Comparison of ENCODE assay signal across 1 cellular context in the genomic region with DNA sequence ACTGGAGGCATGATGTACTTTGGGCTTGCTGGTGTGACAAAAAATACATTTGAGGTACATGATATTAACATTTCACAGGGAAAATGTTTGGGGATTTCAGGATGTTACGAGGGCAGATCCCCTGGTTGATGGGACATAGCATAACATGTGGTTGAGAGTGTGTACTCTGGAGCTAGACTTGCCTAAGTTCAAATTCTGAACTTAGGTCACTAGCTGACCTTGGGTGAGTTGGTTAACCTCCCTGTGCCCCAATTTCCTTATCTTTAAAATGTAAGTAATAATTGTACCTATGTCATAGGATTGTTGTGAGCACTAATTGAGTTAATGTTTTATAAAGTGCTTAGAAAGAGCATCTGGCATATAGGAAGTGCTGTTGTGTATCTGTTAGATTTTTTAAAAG.
A peak's percentile ranks its signal among the peaks of the same experiment; 100 is the strongest.
TF ChIP-seq lines count a peak whose summit lies in the region.

No MANE protein-coding gene starts in this region.

TF ChIP-seq in HepG2, 621 proteins besides CTCF, POLR2A, EP300 and RAD21 (continued from another document and continues in another):
- TF ChIP-seq, protein P1, sequence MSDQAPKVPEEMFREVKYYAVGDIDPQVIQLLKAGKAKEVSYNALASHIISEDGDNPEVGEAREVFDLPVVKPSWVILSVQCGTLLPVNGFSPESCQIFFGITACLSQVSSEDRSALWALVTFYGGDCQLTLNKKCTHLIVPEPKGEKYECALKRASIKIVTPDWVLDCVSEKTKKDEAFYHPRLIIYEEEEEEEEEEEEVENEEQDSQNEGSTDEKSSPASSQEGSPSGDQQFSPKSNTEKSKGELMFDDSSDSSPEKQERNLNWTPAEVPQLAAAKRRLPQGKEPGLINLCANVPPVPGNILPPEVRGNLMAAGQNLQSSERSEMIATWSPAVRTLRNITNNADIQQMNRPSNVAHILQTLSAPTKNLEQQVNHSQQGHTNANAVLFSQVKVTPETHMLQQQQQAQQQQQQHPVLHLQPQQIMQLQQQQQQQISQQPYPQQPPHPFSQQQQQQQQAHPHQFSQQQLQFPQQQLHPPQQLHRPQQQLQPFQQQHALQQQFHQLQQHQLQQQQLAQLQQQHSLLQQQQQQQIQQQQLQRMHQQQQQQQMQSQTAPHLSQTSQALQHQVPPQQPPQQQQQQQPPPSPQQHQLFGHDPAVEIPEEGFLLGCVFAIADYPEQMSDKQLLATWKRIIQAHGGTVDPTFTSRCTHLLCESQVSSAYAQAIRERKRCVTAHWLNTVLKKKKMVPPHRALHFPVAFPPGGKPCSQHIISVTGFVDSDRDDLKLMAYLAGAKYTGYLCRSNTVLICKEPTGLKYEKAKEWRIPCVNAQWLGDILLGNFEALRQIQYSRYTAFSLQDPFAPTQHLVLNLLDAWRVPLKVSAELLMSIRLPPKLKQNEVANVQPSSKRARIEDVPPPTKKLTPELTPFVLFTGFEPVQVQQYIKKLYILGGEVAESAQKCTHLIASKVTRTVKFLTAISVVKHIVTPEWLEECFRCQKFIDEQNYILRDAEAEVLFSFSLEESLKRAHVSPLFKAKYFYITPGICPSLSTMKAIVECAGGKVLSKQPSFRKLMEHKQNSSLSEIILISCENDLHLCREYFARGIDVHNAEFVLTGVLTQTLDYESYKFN (CRISPR knock-in tag; conservative IDR thresholded peaks at IDR 0.05) = peak; percentile 47; the same call in 1 of the 2 replicates
- TF ChIP-seq HIVEP1 (CRISPR knock-in tag; IDR thresholded peaks at IDR 0.05) = no peak
- TF ChIP-seq ZNF20 (CRISPR knock-in tag; IDR thresholded peaks at IDR 0.05) = no peak
- TF ChIP-seq AGO2 (optimal IDR thresholded peaks at IDR 0.05; ENCODE audit: low read depth, low read length) = no peak
- TF ChIP-seq SOX6 (IDR thresholded peaks at IDR 0.05) = no peak
- TF ChIP-seq SOX6 (CRISPR knock-in tag; IDR thresholded peaks at IDR 0.05) = peak; percentile 60
- no peak for TF ChIP-seq ZNF281 (CRISPR knock-in tag; IDR thresholded peaks at IDR 0.05; ENCODE audit: borderline replicate concordance)
- TF ChIP-seq ZFP36 (IDR thresholded peaks at IDR 0.05; ENCODE audit: borderline replicate concordance, low read depth, low read length, partially characterized antibody) = no peak
- TF ChIP-seq ZNF646 (CRISPR knock-in tag; IDR thresholded peaks at IDR 0.05) = no peak
- TF ChIP-seq TFDP2 (CRISPR knock-in tag; IDR thresholded peaks at IDR 0.05) = no peak
- TF ChIP-seq, protein P2, sequence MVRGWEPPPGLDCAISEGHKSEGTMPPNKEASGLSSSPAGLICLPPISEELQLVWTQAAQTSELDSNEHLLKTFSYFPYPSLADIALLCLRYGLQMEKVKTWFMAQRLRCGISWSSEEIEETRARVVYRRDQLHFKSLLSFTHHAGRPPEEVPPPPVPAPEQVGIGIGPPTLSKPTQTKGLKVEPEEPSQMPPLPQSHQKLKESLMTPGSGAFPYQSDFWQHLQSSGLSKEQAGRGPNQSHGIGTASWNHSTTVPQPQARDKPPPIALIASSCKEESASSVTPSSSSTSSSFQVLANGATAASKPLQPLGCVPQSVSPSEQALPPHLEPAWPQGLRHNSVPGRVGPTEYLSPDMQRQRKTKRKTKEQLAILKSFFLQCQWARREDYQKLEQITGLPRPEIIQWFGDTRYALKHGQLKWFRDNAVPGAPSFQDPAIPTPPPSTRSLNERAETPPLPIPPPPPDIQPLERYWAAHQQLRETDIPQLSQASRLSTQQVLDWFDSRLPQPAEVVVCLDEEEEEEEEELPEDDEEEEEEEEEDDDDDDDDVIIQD (CRISPR knock-in tag; IDR thresholded peaks at IDR 0.05; ENCODE audit: low read depth) = peak; percentile 47; the same call in 1 of the 2 replicates
- no peak for TF ChIP-seq LCORL (IDR thresholded peaks at IDR 0.05)
- peak; percentile 45; the same call in 1 of the 2 replicates for TF ChIP-seq LCORL (CRISPR knock-in tag; IDR thresholded peaks at IDR 0.05)
- TF ChIP-seq RXRA (CRISPR knock-in tag; IDR thresholded peaks at IDR 0.05) = no peak
- peak; percentile 44; the same call in 1 of the 2 replicates for TF ChIP-seq NR2C2 (CRISPR knock-in tag; IDR thresholded peaks at IDR 0.05; ENCODE audit: borderline replicate concordance)
- TF ChIP-seq AHR (CRISPR knock-in tag; IDR thresholded peaks at IDR 0.05) = no peak
- no peak for TF ChIP-seq THYN1 (CRISPR knock-in tag; IDR thresholded peaks at IDR 0.05; ENCODE audit: borderline replicate concordance, low read depth)
- no peak for TF ChIP-seq ZNF263 (CRISPR knock-in tag; IDR thresholded peaks at IDR 0.05)
- no peak for TF ChIP-seq POGZ (CRISPR knock-in tag; IDR thresholded peaks at IDR 0.05)
- no peak for TF ChIP-seq TARDBP (CRISPR knock-in tag; IDR thresholded peaks at IDR 0.05)
- no peak for TF ChIP-seq SOX13 (IDR thresholded peaks at IDR 0.05)
- TF ChIP-seq SOX13 (CRISPR knock-in tag; conservative IDR thresholded peaks at IDR 0.05 in 1 of 2, IDR thresholded peaks at IDR 0.05 in 1 of 2) = peak in 1 of 2 experiments; percentile 35; a peak in 1 of 4 replicates
- no peak for TF ChIP-seq POLR2AphosphoS2 (IDR thresholded peaks at IDR 0.05; ENCODE audit: low read depth, low read length)
- peak; percentile 61 for TF ChIP-seq RARA (CRISPR knock-in tag; IDR thresholded peaks at IDR 0.05)
- 0 out of 2 replicates have a peak, but pooled peaks have one; percentile 30 for TF ChIP-seq GATAD2A (CRISPR knock-in tag; IDR thresholded peaks at IDR 0.05)
- no peak for TF ChIP-seq WIZ (CRISPR knock-in tag; IDR thresholded peaks at IDR 0.05)
- TF ChIP-seq GMEB2 (CRISPR knock-in tag; IDR thresholded peaks at IDR 0.05; ENCODE audit: low read depth) = no peak
- no peak for TF ChIP-seq MTA1 (CRISPR knock-in tag; IDR thresholded peaks at IDR 0.05; ENCODE audit: borderline replicate concordance)
- no peak for TF ChIP-seq ZNF138 (CRISPR knock-in tag; IDR thresholded peaks at IDR 0.05; ENCODE audit: low read depth)
- TF ChIP-seq SOX5 (CRISPR knock-in tag; IDR thresholded peaks at IDR 0.05; ENCODE audit: borderline replicate concordance) = 0 out of 2 replicates have a peak, but pooled peaks have one; percentile 14
- TF ChIP-seq TIGD3 (CRISPR knock-in tag; IDR thresholded peaks at IDR 0.05; ENCODE audit: borderline replicate concordance) = no peak
- 0 out of 2 replicates have a peak, but pooled peaks have one; percentile 28 for TF ChIP-seq BCL6 (CRISPR knock-in tag; IDR thresholded peaks at IDR 0.05)
- no peak for TF ChIP-seq ZNF788 (CRISPR knock-in tag; IDR thresholded peaks at IDR 0.05; ENCODE audit: borderline replicate concordance)
